1 cellular context compared by ENCODE assay signal in genomic region chr2:127590386-127591190, GRCh38.
TF ChIP-seq lines count a peak whose summit lies in the region.

No MANE protein-coding gene starts in this region.

TF ChIP-seq in H1, 55 proteins besides CTCF, POLR2A, EP300 and RAD21:
- TF ChIP-seq ZNF274 (IDR thresholded peaks at IDR 0.05; ENCODE audit: borderline replicate concordance, extremely low read depth, low read length) (no peak), SAP30 (IDR thresholded peaks at IDR 0.05; ENCODE audit: insufficient read depth, insufficient replicate concordance, low read length) (no peak)
TF ChIP-seq in H1: peak in this region for 0.
